Comparison of ENCODE assay signal across 14 cellular contexts in genomic region chr5:116075117-116075910, GRCh38.
DNase-seq lines count a peak whose midpoint lies in the region; ATAC-seq, FAIRE-seq and TF ChIP-seq lines count a peak whose summit lies in the region.
"Had no signal": no experiment of that assay in that cellular context is flagged by ENCODE, and none has a peak within 500 bp of the region (broad histone marks: within the 10 kb centered on the region; RNA-seq: fewer than 3 reads in every experiment).

No MANE protein-coding gene starts in this region.

- peaks cover 13% of the 10 kb centered on the region for H3K27me3 Mint-ChIP-seq in stimulated activated naive CD8-positive, alpha-beta T cell treated with anti-CD3 and anti-CD28 coated beads, Interleukin-15, amount 100 ng/mL, for 72 hours

- no peak for TF ChIP-seq CTCF in fibroblast of mammary gland (conservative IDR thresholded peaks at IDR 0.05; ENCODE audit: control insufficient read depth, insufficient read depth, low read depth, low read length)

- FAIRE-seq in HTR-8/SVneo (lab: Jason Lieb, UNC): no peak

- H3K4me1 Mint-ChIP-seq in stimulated activated naive CD8-positive, alpha-beta T cell treated with anti-CD3 and anti-CD28 coated beads, Interleukin-15, amount 100 ng/mL, for 72 hours: peaks cover 26% of the 10 kb centered on the region
- H3K4me1 Mint-ChIP-seq: neural crest cell had no signal

- H3K4me3 Mint-ChIP-seq in stimulated activated naive CD8-positive, alpha-beta T cell treated with anti-CD3 and anti-CD28 coated beads, Interleukin-15, amount 100 ng/mL, for 72 hours: peak overlapping the region; percentile 40 to 55
- H3K4me3 Mint-ChIP-seq: neural crest cell had no signal

- H3K27ac Mint-ChIP-seq in stimulated activated naive CD8-positive, alpha-beta T cell treated with anti-CD3 and anti-CD28 coated beads, Interleukin-15, amount 100 ng/mL, for 72 hours: peak overlapping the region in 1 of 2 donors; percentile 79

- peak; percentile 51 for ATAC-seq in stimulated activated naive CD8-positive, alpha-beta T cell treated with anti-CD3 and anti-CD28 coated beads, Interleukin-15, amount 100 ng/mL, for 72 hours
- no peak for ATAC-seq in GM18907 (IDR thresholded peaks at IDR 0.05; ENCODE audit: unreplicated experiment)

- H3K4me3 ChIP-seq in fibroblast of mammary gland (ENCODE audit: control insufficient read depth, low read depth, low read length): no peak overlapping the region
- H3K4me3 ChIP-seq: GM23248, skin epidermis had no signal

- DNase-seq in stimulated activated CD4-positive, alpha-beta T cell treated with anti-CD3 and anti-CD28 coated beads, Interleukin-15, amount 100 ng/mL, for 24 hours: peak; percentile 14
- DNase-seq in stimulated activated CD4-positive, alpha-beta T cell treated with anti-CD3 and anti-CD28 coated beads, Interleukin-12 subunit alpha, Interleukin-12 subunit beta, amount 100 ng/mL, for 4 hours: no peak
- DNase-seq in OCI-M1 (lab: John Stamatoyannopoulos, UW) (peak; percentile 0), fibroblast of mammary gland (ENCODE audit: low read depth) (peak; percentile 45), NCI-H345 treated with DMSO at 0.1 percent for 48 hours (lab: John Stamatoyannopoulos, UW; ENCODE audit: unreplicated experiment) (no peak), HTR-8/SVneo (ENCODE audit: insufficient read length, low spot score) (no peak)
- DNase-seq in stimulated activated naive CD8-positive, alpha-beta T cell treated with anti-CD3 and anti-CD28 coated beads, Interleukin-15, amount 100 ng/mL, for 72 hours: peak in 1 of 2 donors; percentile 14
- DNase-seq: activated gamma-delta T cell treated with Interleukin-2 at 50 U/mL for 16 hours, C1 segment of cervical spinal cord, GM23248, NCI-H2171 had no signal

- peaks cover 0 to 11% of the 10 kb centered on the region in 2 donors for H3K9me3 Mint-ChIP-seq in stimulated activated naive CD8-positive, alpha-beta T cell treated with anti-CD3 and anti-CD28 coated beads, Interleukin-15, amount 100 ng/mL, for 72 hours
- H3K9me3 Mint-ChIP-seq: neural crest cell had no signal

Comparison
In these comparisons a context has a peak if more than half of its experiments do, and no peak if none do; other contexts are left out.
1. DNase-seq: peak in stimulated activated CD4-positive, alpha-beta T cell treated with anti-CD3 and anti-CD28 coated beads, Interleukin-15, amount 100 ng/mL, for 24 hours (single experiment), OCI-M1 (single experiment) and fibroblast of mammary gland (single experiment); none in stimulated activated CD4-positive, alpha-beta T cell treated with anti-CD3 and anti-CD28 coated beads, Interleukin-12 subunit alpha, Interleukin-12 subunit beta, amount 100 ng/mL, for 4 hours (single experiment), NCI-H345 treated with DMSO at 0.1 percent for 48 hours (single experiment) and HTR-8/SVneo (single experiment).